Comparison of ENCODE assay signal across 19 cellular contexts in the genomic region with DNA sequence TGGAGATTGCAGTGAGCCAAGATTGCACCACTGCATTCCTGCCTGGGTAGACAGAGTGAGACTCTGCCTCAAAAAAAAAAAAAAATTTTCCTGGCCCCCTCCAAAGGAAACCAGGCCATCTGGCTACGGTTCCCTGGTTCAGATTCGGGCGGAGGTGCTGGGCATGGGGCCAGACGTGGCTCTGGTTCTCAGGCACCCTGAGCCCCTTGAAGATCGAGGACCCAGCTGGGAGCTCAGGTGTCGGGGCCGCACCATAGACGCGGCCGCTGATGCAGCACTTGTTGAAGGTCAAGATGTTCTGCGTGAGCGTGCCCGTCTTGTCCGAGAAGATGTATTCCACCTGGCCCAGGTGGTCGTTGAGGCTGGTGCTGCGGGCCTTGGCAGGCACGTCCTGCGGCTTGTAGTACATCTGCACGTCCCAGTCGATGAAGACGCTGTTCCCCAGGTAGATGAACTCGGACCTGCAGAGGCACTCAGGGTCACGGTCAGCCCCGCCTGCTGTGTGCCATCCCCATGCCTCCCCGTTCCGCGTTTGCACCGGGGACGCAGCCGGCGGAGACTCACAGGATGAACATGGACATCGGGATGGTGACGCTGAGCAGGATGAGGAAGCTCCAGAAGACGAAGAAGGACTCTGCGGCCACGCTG. TPM values are rescaled to one million over a fixed set of nuclear protein-coding genes. Genes with fewer than 3 reads are reported as not detected.
DNase-seq lines count a peak whose midpoint lies in the region; ATAC-seq and TF ChIP-seq lines count a peak whose summit lies in the region.
"Had no signal": no experiment of that assay in that cellular context is flagged by ENCODE, and none has a peak within 500 bp of the region (broad histone marks: within the 10 kb centered on the region; RNA-seq: fewer than 3 reads in every experiment).

No MANE protein-coding gene starts in this region.

- no peak overlapping the region for H3K4me2 ChIP-seq in neuronal stem cell (ENCODE audit: insufficient read depth, low read length, poor library complexity, severe bottlenecking)

- no CpG with 5 or more reads among the region's 36 CpGs for WGBS in neuronal stem cell (ENCODE audit: extremely low coverage in 2 of 2, insufficient read length in 2 of 2, insufficient replicate concordance in 1 of 2), 2 donors

- H3K27ac ChIP-seq in RWPE2 (ENCODE audit: poor library complexity, severe bottlenecking) (no peak overlapping the region), neuronal stem cell (replicated peaks; ENCODE audit: low read length) (no peak overlapping the region), right atrium auricular region (no peak overlapping the region)
- H3K27ac ChIP-seq: 22Rv1, GM23248, SJSA1 had no signal

- H4K8ac ChIP-seq in neuronal stem cell (ENCODE audit: low read depth, low read length): peak overlapping the region; percentile 43

- H3K4me3 ChIP-seq in RWPE2 (ENCODE audit: severe bottlenecking) (no peak overlapping the region), neuronal stem cell (ENCODE audit: low read length in 2 of 2) (no peak overlapping the region), right atrium auricular region (no peak overlapping the region)
- H3K4me3 ChIP-seq: GM12878, GM23248, SJSA1 had no signal

- H3K79me1 ChIP-seq in neuronal stem cell (ENCODE audit: low read depth, low read length): peaks cover 4% of the 10 kb centered on the region

- peak overlapping the region; percentile 22 for H2BK5ac ChIP-seq in neuronal stem cell (ENCODE audit: low read length)

- peak overlapping the region; percentile 93 for H3K23ac ChIP-seq in neuronal stem cell (ENCODE audit: low read depth, low read length, poor library complexity)

- no peak overlapping the region for H2BK15ac ChIP-seq in neuronal stem cell (ENCODE audit: low read length)

- peak overlapping the region; percentile 5 for H3K18ac ChIP-seq in neuronal stem cell (ENCODE audit: low read length)

- H4K91ac ChIP-seq in neuronal stem cell (ENCODE audit: low read depth, low read length, poor library complexity): no peak overlapping the region

- H3K9ac ChIP-seq in neuronal stem cell (ENCODE audit: low read depth, low read length, poor library complexity): no peak overlapping the region
- H3K9ac ChIP-seq: GM23248 had no signal

- no peaks in the 10 kb centered on the region for H3K36me3 ChIP-seq in RWPE2 (ENCODE audit: low read depth)
- H3K36me3 ChIP-seq in neuronal stem cell (replicated peaks in 1 of 2; ENCODE audit: control insufficient read depth in 2 of 2, insufficient read depth in 2 of 2, low read length in 2 of 2): no peaks in the 10 kb centered on the region
- H3K36me3 ChIP-seq in right atrium auricular region: no peaks in the 10 kb centered on the region

- no peaks in the 10 kb centered on the region for H3K9me3 ChIP-seq in RWPE2 (ENCODE audit: severe bottlenecking)
- no peaks in the 10 kb centered on the region for H3K9me3 ChIP-seq in neuronal stem cell (replicated peaks in 1 of 2; ENCODE audit: control insufficient read depth in 2 of 2, insufficient read depth in 1 of 2, low read depth in 1 of 2, low read length in 2 of 2)
- no peaks in the 10 kb centered on the region for H3K9me3 ChIP-seq in right atrium auricular region
- H3K9me3 ChIP-seq: SJSA1 had no signal

- H3K4me1 ChIP-seq in RWPE2 (ENCODE audit: insufficient read depth, poor library complexity, severe bottlenecking): no peaks in the 10 kb centered on the region
- H3K4me1 ChIP-seq in neuronal stem cell (ENCODE audit: control insufficient read depth in 2 of 2, insufficient read depth in 1 of 2, low read depth in 1 of 2, low read length in 2 of 2): peaks cover 0 to 2% of the 10 kb centered on the region in 2 donors
- peaks cover 0 to 7% of the 10 kb centered on the region in 2 donors for H3K4me1 ChIP-seq in right atrium auricular region

- peak overlapping the region; percentile 41 for H2BK12ac ChIP-seq in neuronal stem cell (ENCODE audit: low read length)

- peak; percentile 90 for DNase-seq in DMS 273 (lab: John Stamatoyannopoulos, UW; ENCODE audit: unreplicated experiment)
- no peak for DNase-seq in DMS 273 treated with DMSO at 0.1 percent for 48 hours (lab: John Stamatoyannopoulos, UW)
- DNase-seq in NCI-H2029 treated with DMSO at 0.1 percent for 48 hours (lab: John Stamatoyannopoulos, UW): peak; percentile 42
- DNase-seq in RWPE2 (ENCODE audit: low spot score): peak; percentile 40
- no peak for DNase-seq in neuronal stem cell (ENCODE audit: low spot score)
- DNase-seq in right atrium auricular region (ENCODE audit: low spot score): no peak
- no peak for DNase-seq in inferior parietal cortex (ENCODE audit: extremely low spot score)
- DNase-seq: EL, GM23248, NCI-H1417, NCI-H187, NCI-H510A had no signal

- TF ChIP-seq CTCF in RWPE2 (IDR thresholded peaks at IDR 0.05; ENCODE audit: poor library complexity, severe bottlenecking) (no peak), right atrium auricular region (IDR thresholded peaks at IDR 0.05) (no peak)

- ATAC-seq in RWPE2 (ENCODE audit: low read depth) (no peak), HG03442 (IDR thresholded peaks at IDR 0.05; ENCODE audit: unreplicated experiment) (no peak)
- ATAC-seq: GM12878, HCT116, Panc1 had no signal

- H3K27me3 ChIP-seq in RWPE2 (ENCODE audit: insufficient read depth, poor library complexity, severe bottlenecking): peaks cover 12% of the 10 kb centered on the region
- H3K27me3 ChIP-seq in neuronal stem cell (ENCODE audit: control insufficient read depth in 3 of 3, insufficient read depth in 3 of 3, low read depth in 1 of 3, low read length in 3 of 3): no peaks in the 10 kb centered on the region
- H3K27me3 ChIP-seq in right atrium auricular region: no peaks in the 10 kb centered on the region

- no peak overlapping the region for H2BK120ac ChIP-seq in neuronal stem cell (ENCODE audit: low read depth, low read length)

- no peak overlapping the region for H2AK5ac ChIP-seq in neuronal stem cell (ENCODE audit: low read depth, low read length)

- H3K14ac ChIP-seq in neuronal stem cell (ENCODE audit: low read length): peak overlapping the region; percentile 31

- no peak overlapping the region for H2AFZ ChIP-seq in neuronal stem cell (ENCODE audit: low read length)
- H2AFZ ChIP-seq: GM23248 had no signal

- no peak overlapping the region for H3K4ac ChIP-seq in neuronal stem cell (ENCODE audit: low read length)

RNA-seq across cellular contexts. Expression of a gene that starts 12.3 kb away (rescaled TPM):
- 0.79 TPM for polyA plus RNA-seq in neuronal stem cell (2013, experiment 1 of 2)
- 0.80 TPM for polyA plus RNA-seq in neuronal stem cell (2013, experiment 2 of 2)
- under 1 TPM; 0.51 to 0.74 TPM for total RNA-seq in right atrium auricular region

RNA-seq across cellular contexts. Expression of a gene that starts 46.5 kb away (rescaled TPM):
- 0.03 TPM for polyA plus RNA-seq in neuronal stem cell (2013, experiment 1 of 2)
- 0.01 TPM for polyA plus RNA-seq in neuronal stem cell (2013, experiment 2 of 2)
- total RNA-seq in right atrium auricular region: not detected
- total RNA-seq: GM12878, GM23248, SJSA1 had no signal
- polyA plus RNA-seq: CD14-positive monocyte, GM12878, GM23248 had no signal

RNA-seq across cellular contexts. Expression of a gene that starts 48.5 kb away (rescaled TPM):
- 15.0 TPM for polyA plus RNA-seq in neuronal stem cell (2013, experiment 1 of 2)
- 16.5 TPM for polyA plus RNA-seq in neuronal stem cell (2013, experiment 2 of 2)
- total RNA-seq in right atrium auricular region: 10 to 100 TPM in 1 of 2 donors, 1 to 10 TPM in 1; 9.6 to 12.1 TPM

Comparison
In these comparisons a context has a peak if more than half of its experiments do, and no peak if none do; other contexts are left out.
1. DNase-seq: peak in DMS 273 (single experiment), NCI-H2029 treated with DMSO at 0.1 percent for 48 hours (single experiment) and RWPE2 (single experiment); none in DMS 273 treated with DMSO at 0.1 percent for 48 hours (single experiment), neuronal stem cell (single experiment), right atrium auricular region (single experiment) and inferior parietal cortex (single experiment).